Comparison of ENCODE assay signal across 21 cellular contexts in the genomic region with DNA sequence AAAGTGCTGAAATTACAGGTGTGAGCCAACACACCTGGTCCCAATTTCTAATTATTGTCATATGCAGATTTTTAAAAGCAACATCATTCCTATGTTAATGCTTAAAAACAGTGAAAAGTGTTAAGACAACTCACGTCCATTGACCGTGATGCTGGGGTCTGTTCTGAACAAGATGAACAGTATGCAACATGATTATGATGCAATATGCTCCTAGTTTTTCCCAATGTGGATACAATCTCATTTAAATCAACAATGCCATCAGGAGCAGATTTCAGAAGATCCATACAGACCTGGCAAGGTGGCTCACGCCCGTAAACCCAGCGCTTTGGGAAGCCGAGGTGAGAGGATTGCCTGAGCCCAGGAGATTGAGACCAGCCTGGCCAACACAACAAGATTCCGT.
"Had no signal": no experiment of that assay in that cellular context is flagged by ENCODE, and none has a peak within 500 bp of the region (broad histone marks: within the 10 kb centered on the region; RNA-seq: fewer than 3 reads in every experiment).

No MANE protein-coding gene starts in this region.

- H3K9me3 ChIP-seq: SK-N-SH had no signal

- H3K4me1 Mint-ChIP-seq: IgD-negative memory B cell had no signal

- H3K27ac ChIP-seq: HL-60 had no signal

- H3K27ac Mint-ChIP-seq: IgD-negative memory B cell had no signal

- H3K27me3 Mint-ChIP-seq: IgD-negative memory B cell had no signal

- H3K4me3 Mint-ChIP-seq: IgD-negative memory B cell had no signal

- DNase-seq: Karpas-422, KG1, MM.1S, NCI-H1092 treated with DMSO at 0.1 percent for 48 hours, NCI-H1436, NCI-H187, NCI-H2029, NCI-H2081 treated with DMSO at 0.1 percent for 48 hours, NCI-H2171, NCI-H226, NCI-H446, NCI-H510A, NCI-H524 treated with DMSO at 0.1 percent for 48 hours, NCI-H69, NCI-H774, RPMI8226, SHP77, SK-N-SH, SW 1271 had no signal
